Comparison of ENCODE assay signal across 8 cellular contexts in genomic region chr3:179347383-179348194, GRCh38. TPM values are rescaled to one million over a fixed set of nuclear protein-coding genes. Genes with fewer than 3 reads are reported as not detected.
DNase-seq lines count a peak whose midpoint lies in the region; ATAC-seq and TF ChIP-seq lines count a peak whose summit lies in the region.

Gene MFN1, plus strand, starts transcription at chr3:179347709. Its CDS starts 1,143 bp downstream, at chr3:179348852.

- H3K9me3 ChIP-seq in PC-9 (ENCODE audit: insufficient read depth, low read depth), result no peaks in the 10 kb centered on the region

- H3K4me3 ChIP-seq in Jurkat, Clone E6-1 (ENCODE audit: low read length), result peak within 1 kb of the TSS; percentile 76
- H3K4me3 ChIP-seq in PC-9, result peak within 1 kb of the TSS; percentile 77
- H3K4me3 ChIP-seq in epithelial cell of proximal tubule (ENCODE audit: low read depth, low read length), result peak within 1 kb of the TSS; percentile 86

- H3K9me2 ChIP-seq in PC-9 (ENCODE audit: insufficient read depth), result no peaks in the 10 kb centered on the region

- H3K79me2 ChIP-seq in PC-9 (ENCODE audit: low read depth), result peaks cover 28% of the 10 kb centered on the region

- H3K27ac ChIP-seq in PC-9, result peak within 1 kb of the TSS; percentile 62

- H4K20me1 ChIP-seq in PC-9 (ENCODE audit: insufficient read depth), result no peaks in the 10 kb centered on the region; the same call in 1 of the 2 replicates

- H3K4me1 ChIP-seq in PC-9 (replicated peaks; ENCODE audit: insufficient read depth), result peaks cover 17% of the 10 kb centered on the region

- peak; percentile 92 for ATAC-seq in GM21619 (IDR thresholded peaks at IDR 0.05; ENCODE audit: unreplicated experiment)

- DNase-seq in DMS153 (lab: John Stamatoyannopoulos, UW) (peak; percentile 94), PC-9 (peak; percentile 95), epithelial cell of proximal tubule (ENCODE audit: low read depth) (peak; percentile 60), mucosa of gallbladder (ENCODE audit: low spot score) (peak; percentile 95)
- DNase-seq in Jurkat, Clone E6-1 (ENCODE audit: low read depth, low spot score), result peak; percentile 89
- DNase-seq in activated T-cell treated with anti-CD3 and anti-CD28 coated beads, Interleukin-2, amount 50 U/mL, for 1 hour, result peak; percentile 85
- DNase-seq in stimulated activated CD8-positive, alpha-beta memory T cell treated with anti-CD3 and anti-CD28 coated beads, Interleukin-4, amount 100 ng/mL, for 4 hours (ENCODE audit: low read depth in 2 of 2, low spot score in 1 of 2), result peak; percentile 73 to 75

- no TSS peak for BruUV-seq in PC-9 (replicated peaks; lab: Mats Ljungman, UMichigan)

- CTCF ChIA-PET in PC-9 (lab: Charles Lee), result interaction anchor here (0.6 to 1.9 kb wide), 2 partner anchors 26 to 464 kb away, joined by 4 to 5 read pairs; no protein-coding TSS in a partner anchor

- POLR2A ChIA-PET in PC-9 (lab: Charles Lee; ENCODE audit: unreplicated experiment), result interaction anchor here (0.5 to 1.3 kb wide), 2 partner anchors 215 to 418 kb away, joined by 5 to 9 read pairs; partner anchors contain the start of gene ACTL6A

- peaks cover 18% of the 10 kb centered on the region; the same call in 1 of the 2 replicates for H3F3A ChIP-seq in PC-9 (ENCODE audit: insufficient read depth, low read depth)

- intact Hi-C loops in PC-9 (cut with micrococcal nuclease; ENCODE audit: unreplicated experiment), result loop anchor here (1.0 kb wide), 4 partner anchors 25 to 257 kb away; partner anchors contain the start of genes MRPL47 and NDUFB5

- peak within 1 kb of the TSS; percentile 94 for H3K4me2 ChIP-seq in PC-9

- H2AFZ ChIP-seq in PC-9, result peak within 1 kb of the TSS; percentile 90

- H3K36me3 ChIP-seq in PC-9 (ENCODE audit: low read depth), result peaks cover 25% of the 10 kb centered on the region

- no peaks in the 10 kb centered on the region for H3K27me3 ChIP-seq in PC-9 (ENCODE audit: insufficient read depth, low read depth)

- TF ChIP-seq CTCF in PC-9 (conservative IDR thresholded peaks at IDR 0.05) (no peak), epithelial cell of proximal tubule (conservative IDR thresholded peaks at IDR 0.05; ENCODE audit: low read depth, low read length) (no peak)

RNA-seq across cellular contexts. Expression of gene MFN1, which starts in this region (rescaled TPM):
- 24.4 TPM for polyA plus RNA-seq in Jurkat, Clone E6-1 (2012; ENCODE audit: insufficient read depth, insufficient read length)
- 69.1 and 69.6 TPM in 2 replicates for total RNA-seq in PC-9 (2021)
- 25.8 and 27.3 TPM in 2 replicates for total RNA-seq in epithelial cell of proximal tubule
- total RNA-seq in mucosa of gallbladder, result 43.3 TPM

Comparison
In these comparisons a context has a peak if more than half of its experiments do, and no peak if none do; other contexts are left out.
1. Peak in every context shown above with its lines: DNase-seq, ATAC-seq, H3K4me3 ChIP-seq and H3K27ac ChIP-seq.